In genomic region chr17:17831208-17832039, GRCh38 we compare ENCODE assay signal across 13 cellular contexts. TPM values are rescaled to one million over a fixed set of nuclear protein-coding genes. Genes with fewer than 3 reads are reported as not detected.
A peak's percentile ranks its signal among the peaks of the same experiment; 100 is the strongest.
DNase-seq lines count a peak whose midpoint lies in the region; ATAC-seq and TF ChIP-seq lines count a peak whose summit lies in the region.
"Had no signal": no experiment of that assay in that cellular context is flagged by ENCODE, and none has a peak within 500 bp of the region (broad histone marks: within the 10 kb centered on the region; RNA-seq: fewer than 3 reads in every experiment).

No MANE protein-coding gene starts in this region.

- CTCF ChIA-PET in activated CD4-positive, alpha-beta T cell treated with anti-CD3 and anti-CD28 coated beads, Interleukin-2, amount 10 ng/mL, durations not matched to agents 7 days and 5 days (lab: Charles Lee): interaction anchor here (0.6 to 3.3 kb wide), 4 partner anchors 17 to 26 kb away, joined by 3 to 12 read pairs (median 4); no protein-coding TSS in a partner anchor

- H3K36me3 ChIP-seq in liver (ENCODE audit: control insufficient read depth in 4 of 4, insufficient read depth in 3 of 4, low read depth in 1 of 4, low read length in 3 of 4) (no peaks in the 10 kb centered on the region), suprapubic skin (no peaks in the 10 kb centered on the region), ascending aorta (no peaks in the 10 kb centered on the region)

- POLR2A ChIA-PET in activated CD4-positive, alpha-beta T cell treated with anti-CD3 and anti-CD28 coated beads, Interleukin-2, amount 10 ng/mL, durations not matched to agents 7 days and 5 days (lab: Charles Lee): no interaction called here

- no peak for TF ChIP-seq RAD21 in liver (IDR thresholded peaks at IDR 0.05)

- TF ChIP-seq POLR2A in suprapubic skin (IDR thresholded peaks at IDR 0.05): no peak

- TF ChIP-seq CTCF in liver (IDR thresholded peaks at IDR 0.05; ENCODE audit: low read depth, low read length, missing input control) (no peak), suprapubic skin (IDR thresholded peaks at IDR 0.05) (no peak), ascending aorta (IDR thresholded peaks at IDR 0.05) (no peak)

- 38% methylated on average over 12 of the region's 12 CpGs for WGBS in liver
- 49% methylated on average over 11 of the region's 12 CpGs for whole genome bisulfite sequencing in suprapubic skin

- no peak for DNase-seq in activated CD4-positive, alpha-beta T cell treated with anti-CD3 and anti-CD28 coated beads, Interleukin-2, amount 10 ng/mL, durations not matched to agents 7 days and 5 days
- no peak for DNase-seq in activated CD4-positive, alpha-beta T cell treated with anti-CD3 and anti-CD28 coated beads for 4 hours
- DNase-seq in suprapubic skin (ENCODE audit: low spot score in 2 of 2) (no peak), ascending aorta (ENCODE audit: low spot score in 2 of 2) (no peak)
- DNase-seq: activated T-cell treated with anti-CD3 and anti-CD28 coated beads, Interleukin-2, amount 50 U/mL, for 1 hour; islet precursor cell; NCI-H2171; stimulated activated CD4-positive, alpha-beta T cell treated with anti-CD3 and anti-CD28 coated beads, Interleukin-2, amount 100 ng/mL, for 24 hours; stimulated activated naive CD8-positive, alpha-beta T cell treated with anti-CD3 and anti-CD28 coated beads, Interleukin-15, amount 100 ng/mL, for 72 hours had no signal

- intact Hi-C loops in ascending aorta (cut with DNase I): no loop called here

- H3K4me3 Mint-ChIP-seq in activated CD4-positive, alpha-beta T cell treated with anti-CD3 and anti-CD28 coated beads, Interleukin-2, amount 10 ng/mL, durations not matched to agents 7 days and 5 days: no peak overlapping the region

- H3K27ac Mint-ChIP-seq in activated CD4-positive, alpha-beta T cell treated with anti-CD3 and anti-CD28 coated beads, Interleukin-2, amount 10 ng/mL, durations not matched to agents 7 days and 5 days: peak overlapping the region; percentile 16

- ATAC-seq in GM19023 (IDR thresholded peaks at IDR 0.05; ENCODE audit: unreplicated experiment) (no peak), HG03108 (IDR thresholded peaks at IDR 0.05; ENCODE audit: unreplicated experiment) (no peak)
- ATAC-seq: stimulated activated naive CD8-positive, alpha-beta T cell treated with anti-CD3 and anti-CD28 coated beads, Interleukin-15, amount 100 ng/mL, for 72 hours had no signal

- H3K27me3 ChIP-seq in liver (ENCODE audit: control insufficient read depth in 4 of 4, insufficient read depth in 4 of 4, low read length in 3 of 4) (no peaks in the 10 kb centered on the region), suprapubic skin (no peaks in the 10 kb centered on the region), ascending aorta (no peaks in the 10 kb centered on the region)

- H3K27me3 Mint-ChIP-seq in activated CD4-positive, alpha-beta T cell treated with anti-CD3 and anti-CD28 coated beads, Interleukin-2, amount 10 ng/mL, durations not matched to agents 7 days and 5 days: no peaks in the 10 kb centered on the region
- H3K27me3 Mint-ChIP-seq: stimulated activated naive CD8-positive, alpha-beta T cell treated with anti-CD3 and anti-CD28 coated beads, Interleukin-15, amount 100 ng/mL, for 72 hours had no signal

- no peak overlapping the region for H3K4me3 ChIP-seq in liver (ENCODE audit: low read depth in 1 of 3, low read length in 3 of 3)
- H3K4me3 ChIP-seq in suprapubic skin: no peak overlapping the region
- no peak overlapping the region for H3K4me3 ChIP-seq in ascending aorta

- H3K4me1 Mint-ChIP-seq in activated CD4-positive, alpha-beta T cell treated with anti-CD3 and anti-CD28 coated beads, Interleukin-2, amount 10 ng/mL, durations not matched to agents 7 days and 5 days: peaks cover 70% of the 10 kb centered on the region

- peak overlapping the region; percentile 32 to 44 for H3K9ac ChIP-seq in liver (ENCODE audit: low read depth in 1 of 2, low read length in 2 of 2)

- H3K9me3 ChIP-seq in liver (ENCODE audit: control insufficient read depth in 4 of 4, low read length in 3 of 4) (no peaks in the 10 kb centered on the region), suprapubic skin (no peaks in the 10 kb centered on the region), ascending aorta (no peaks in the 10 kb centered on the region)

- H3K36me3 Mint-ChIP-seq in activated CD4-positive, alpha-beta T cell treated with anti-CD3 and anti-CD28 coated beads, Interleukin-2, amount 10 ng/mL, durations not matched to agents 7 days and 5 days (ENCODE audit: low read depth): peaks cover 38% of the 10 kb centered on the region

- H3K4me1 ChIP-seq in liver (ENCODE audit: control insufficient read depth in 4 of 4, insufficient read depth in 4 of 4, low read length in 3 of 4): peaks cover 44 to 82% (median 60%) of the 10 kb centered on the region in 4 donors
- peaks cover 67% of the 10 kb centered on the region for H3K4me1 ChIP-seq in suprapubic skin
- H3K4me1 ChIP-seq in ascending aorta: peaks cover 7 to 9% of the 10 kb centered on the region in 2 donors

- H3K9me3 Mint-ChIP-seq in activated CD4-positive, alpha-beta T cell treated with anti-CD3 and anti-CD28 coated beads, Interleukin-2, amount 10 ng/mL, durations not matched to agents 7 days and 5 days: no peaks in the 10 kb centered on the region
- H3K9me3 Mint-ChIP-seq: stimulated activated naive CD8-positive, alpha-beta T cell treated with anti-CD3 and anti-CD28 coated beads, Interleukin-15, amount 100 ng/mL, for 72 hours had no signal

- H3K27ac ChIP-seq in cingulate gyrus (ENCODE audit: low read depth, low read length) (peak overlapping the region; percentile 57), liver (ENCODE audit: low read depth in 1 of 2, low read length in 2 of 2) (peak overlapping the region; percentile 84 to 87), suprapubic skin (peak overlapping the region; percentile 34), ascending aorta (no peak overlapping the region)

- no peak for TF ChIP-seq EP300 in suprapubic skin (IDR thresholded peaks at IDR 0.05)

TF ChIP-seq in liver, 16 proteins besides CTCF, POLR2A, EP300 and RAD21:
- no peak for TF ChIP-seq FOXA2 (IDR thresholded peaks at IDR 0.05)
- TF ChIP-seq RXRA (IDR thresholded peaks at IDR 0.05): no peak
- no peak for TF ChIP-seq HNF4A (conservative IDR thresholded peaks at IDR 0.05)

RNA-seq across cellular contexts. Expression of gene SREBF1, which starts 5.4 kb away (rescaled TPM):
- total RNA-seq in activated CD4-positive, alpha-beta T cell treated with anti-CD3 and anti-CD28 coated beads, Interleukin-2, amount 10 ng/mL, durations not matched to agents 7 days and 5 days: 100 to 1,000 TPM; 175 to 176 TPM
- total RNA-seq in liver (100 to 1,000 TPM in 1 of 2 donors, 10 to 100 TPM in 1; 66.8 to 133 TPM), suprapubic skin (100 to 1,000 TPM in 2 of 4 donors, 10 to 100 TPM in 2; 78.1 to 124 (median 91.7) TPM), ascending aorta (141 TPM)
- 100 to 1,000 TPM in 1 of 2 donors, 10 to 100 TPM in 1; 74.0 to 127 TPM for polyA plus RNA-seq in liver

Comparison
In these comparisons a context has a peak if more than half of its experiments do, and no peak if none do; other contexts are left out.
1. H3K27ac ChIP-seq: peak in cingulate gyrus (single experiment), liver (2 of 2) and suprapubic skin (single experiment); none in ascending aorta (0 of 2).